ENCODE assay signal across 12 cellular contexts in genomic region chr7:50404392-50404791, GRCh38. TPM values are rescaled to one million over a fixed set of nuclear protein-coding genes. Genes with fewer than 3 reads are reported as not detected.
DNase-seq lines count a peak whose midpoint lies in the region; ATAC-seq, FAIRE-seq and TF ChIP-seq lines count a peak whose summit lies in the region.
"Had no signal": no experiment of that assay in that cellular context is flagged by ENCODE, and none has a peak within 500 bp of the region (broad histone marks: within the 10 kb centered on the region; RNA-seq: fewer than 3 reads in every experiment).

No MANE protein-coding gene starts in this region.

- no peaks in the 10 kb centered on the region for H3K27me3 Mint-ChIP-seq in activated T-cell treated with anti-CD3 and anti-CD28 coated beads, Interleukin-2, amount 50 U/mL, for 24 hours
- no peaks in the 10 kb centered on the region for H3K27me3 Mint-ChIP-seq in activated T-cell treated with anti-CD3 and anti-CD28 coated beads, Interleukin-2, amount 50 U/mL, for 4 hours (ENCODE audit: low read depth)

- FAIRE-seq in GM12878 (lab: Jason Lieb, UNC), result no peak
- no peak for FAIRE-seq in pancreas (lab: Jason Lieb, UNC)

- ATAC-seq in activated T-cell treated with anti-CD3 and anti-CD28 coated beads, Interleukin-2, amount 50 U/mL, for 4 hours, result no peak
- ATAC-seq in GM12878 (0 out of 3 replicates have a peak, but pooled peaks have one; percentile 17), pancreas (no peak)

- WGBS in GM12878 (ENCODE audit: insufficient coverage, insufficient replicate concordance, low lambda C conversion rate, missing lambda C conversion rate), result 58% methylated on average over 7 of the region's 7 CpGs
- 76 to 86% (median 79%) methylated on average over 7 of the region's 7 CpGs for WGBS in spleen, 5 donors
- 66 to 67% methylated on average over 7 of the region's 7 CpGs for WGBS in pancreas, 2 donors

- intact Hi-C loops in GM12878 (cut with micrococcal nuclease; ENCODE audit: unreplicated experiment), result no loop called here
- intact Hi-C loops in spleen (cut with DNase I; ENCODE audit: low total_unique reads), result no loop called here
- intact Hi-C loops in tibial artery (cut with DNase I; ENCODE audit: low total_unique reads), result no loop called here
- intact Hi-C loops in pancreas (cut with DNase I), result no loop called here

- TF ChIP-seq CTCF in MM.1S (IDR thresholded peaks at IDR 0.05; ENCODE audit: low read length) (0 out of 2 replicates have a peak, but pooled peaks have one; percentile 7), GM12878 (IDR thresholded peaks at IDR 0.05 in 2 of 3, conservative IDR thresholded peaks at IDR 0.05 in 1 of 3; ENCODE audit: control insufficient read depth in 2 of 3, extremely low read depth in 1 of 3, insufficient read depth in 1 of 3, low read depth in 3 of 3, low read length in 3 of 3) (peak in 2 of 3 experiments; percentile 23 to 26; a peak in 2 of 6 replicates), spleen (IDR thresholded peaks at IDR 0.05 in 8 of 11, conservative IDR thresholded peaks at IDR 0.05 in 3 of 11) (no peak), tibial artery (IDR thresholded peaks at IDR 0.05) (no peak), pancreas (IDR thresholded peaks at IDR 0.05) (no peak)

- SMC1A ChIA-PET in GM12878 (lab: Charles Lee; ENCODE audit: uncharacterized antibody, unreplicated experiment), result interaction anchor here (5.1 kb wide), 1 partner anchor 12 kb away, joined by 28 read pairs; no protein-coding TSS in a partner anchor

- no TSS peak for BruUV-seq in GM12878 (replicated peaks; lab: Mats Ljungman, UMichigan)

- H4K20me1 ChIP-seq in MM.1S (ENCODE audit: insufficient read depth, low read length) (no peaks in the 10 kb centered on the region), GM12878 (ENCODE audit: control insufficient read depth, insufficient read depth) (no peaks in the 10 kb centered on the region)

- H3F3A ChIP-seq in MM.1S (ENCODE audit: insufficient read depth, low read length), result no peaks in the 10 kb centered on the region; the same call in 1 of the 2 replicates

- no peaks in the 10 kb centered on the region for H3K9me3 ChIP-seq in MM.1S (replicated peaks; ENCODE audit: insufficient read depth, low read length)
- no peaks in the 10 kb centered on the region; the same call in 2 of the 3 replicates for H3K9me3 ChIP-seq in GM12878 (replicated peaks; ENCODE audit: control insufficient read depth, insufficient read depth, low read length)
- H3K9me3 ChIP-seq in spleen, result no peaks in the 10 kb centered on the region
- H3K9me3 ChIP-seq in tibial artery, result no peaks in the 10 kb centered on the region
- H3K9me3 ChIP-seq in pancreas, result no peaks in the 10 kb centered on the region
- H3K9me3 ChIP-seq: breast epithelium had no signal

- no peak overlapping the region for H2AFZ ChIP-seq in MM.1S (ENCODE audit: low read length)
- no peak overlapping the region for H2AFZ ChIP-seq in GM12878 (ENCODE audit: control insufficient read depth, low read depth, low read length)

- no peak overlapping the region for H3K4me3 Mint-ChIP-seq in activated T-cell treated with anti-CD3 and anti-CD28 coated beads, Interleukin-2, amount 50 U/mL, for 24 hours
- H3K4me3 Mint-ChIP-seq in activated T-cell treated with anti-CD3 and anti-CD28 coated beads, Interleukin-2, amount 50 U/mL, for 4 hours, result no peak overlapping the region
- H3K4me3 Mint-ChIP-seq: T-helper 2 cell treated with Interferon-gamma antibody and Interleukin-4, amounts not matched to agents 5 μg/mL and 100 μg/mL, for 36 hours; type B pancreatic cell had no signal

- TF ChIP-seq POLR2A in GM12878 (IDR thresholded peaks at IDR 0.05; ENCODE audit: low read depth, low read length) (no peak), spleen (IDR thresholded peaks at IDR 0.05) (no peak)

- no peak for DNase-seq in activated T-cell treated with anti-CD3 and anti-CD28 coated beads, Interleukin-2, amount 50 U/mL, for 24 hours
- no peak for DNase-seq in activated T-cell treated with anti-CD3 and anti-CD28 coated beads, Interleukin-2, amount 50 U/mL, for 4 hours
- DNase-seq in MM.1S, result no peak
- no peak for DNase-seq in GM12878 (ENCODE audit: low read depth, low spot score)
- DNase-seq in spleen, result no peak
- no peak for DNase-seq in effector CD8-positive, alpha-beta T cell (lab: John Stamatoyannopoulos, UW)
- no peak for DNase-seq in tibial artery
- no peak for DNase-seq in pancreas
- DNase-seq: NCI-H187 treated with DMSO at 0.1 percent for 48 hours had no signal

- H3K9me3 Mint-ChIP-seq in activated T-cell treated with anti-CD3 and anti-CD28 coated beads, Interleukin-2, amount 50 U/mL, for 24 hours, result no peaks in the 10 kb centered on the region
- no peaks in the 10 kb centered on the region for H3K9me3 Mint-ChIP-seq in activated T-cell treated with anti-CD3 and anti-CD28 coated beads, Interleukin-2, amount 50 U/mL, for 4 hours
- H3K9me3 Mint-ChIP-seq: T-helper 2 cell treated with Interferon-gamma antibody and Interleukin-4, amounts not matched to agents 5 μg/mL and 100 μg/mL, for 36 hours; type B pancreatic cell had no signal

- in situ Hi-C loops in GM12878 (cut with MboI), result no loop called here

- H3K36me3 Mint-ChIP-seq in activated T-cell treated with anti-CD3 and anti-CD28 coated beads, Interleukin-2, amount 50 U/mL, for 24 hours (ENCODE audit: low read depth), result peaks cover 64% of the 10 kb centered on the region
- peaks cover 53% of the 10 kb centered on the region for H3K36me3 Mint-ChIP-seq in activated T-cell treated with anti-CD3 and anti-CD28 coated beads, Interleukin-2, amount 50 U/mL, for 4 hours (ENCODE audit: insufficient read depth)
- H3K36me3 Mint-ChIP-seq: type B pancreatic cell had no signal

- H3K4me2 ChIP-seq in MM.1S (ENCODE audit: low read depth, low read length) (no peak overlapping the region), GM12878 (ENCODE audit: control insufficient read depth, insufficient read depth) (no peak overlapping the region)

- no peak for TF ChIP-seq RAD21 in GM12878 (IDR thresholded peaks at IDR 0.05; ENCODE audit: insufficient read depth, low read depth, low read length)

- H3K27ac Mint-ChIP-seq in activated T-cell treated with anti-CD3 and anti-CD28 coated beads, Interleukin-2, amount 50 U/mL, for 24 hours, result peak overlapping the region; percentile 70
- H3K27ac Mint-ChIP-seq: type B pancreatic cell had no signal

- H3K27ac ChIP-seq in MM.1S (ENCODE audit: low read length), result no peak overlapping the region
- no peak overlapping the region for H3K27ac ChIP-seq in GM12878 (ENCODE audit: control insufficient read depth, insufficient read depth)
- peak overlapping the region in 7 of 8 donors; percentile 31 to 89 (median 74) for H3K27ac ChIP-seq in spleen
- no peak overlapping the region for H3K27ac ChIP-seq in tibial artery
- no peak overlapping the region for H3K27ac ChIP-seq in pancreas
- H3K27ac ChIP-seq: breast epithelium had no signal

- no peaks in the 10 kb centered on the region for H3K9me2 ChIP-seq in MM.1S (replicated peaks; ENCODE audit: insufficient read depth, low read length)

- peaks cover 93% of the 10 kb centered on the region for H3K4me1 Mint-ChIP-seq in activated T-cell treated with anti-CD3 and anti-CD28 coated beads, Interleukin-2, amount 50 U/mL, for 24 hours (ENCODE audit: low read depth)
- H3K4me1 Mint-ChIP-seq in activated T-cell treated with anti-CD3 and anti-CD28 coated beads, Interleukin-2, amount 50 U/mL, for 4 hours (ENCODE audit: low read depth), result peaks cover 85% of the 10 kb centered on the region

- no peaks in the 10 kb centered on the region; the same call in 1 of the 2 replicates for H3K79me2 ChIP-seq in MM.1S (ENCODE audit: low read length)
- H3K79me2 ChIP-seq in GM12878 (ENCODE audit: control insufficient read depth, insufficient read depth, low read length), result no peaks in the 10 kb centered on the region

- peaks cover 11% of the 10 kb centered on the region for H3K36me3 ChIP-seq in MM.1S (replicated peaks; ENCODE audit: insufficient read depth, low read length)
- peaks cover 13 to 16% of the 10 kb centered on the region in 2 experiments; a peak in 3 of 4 replicates for H3K36me3 ChIP-seq in GM12878 (ENCODE audit: control insufficient read depth in 2 of 2, insufficient read depth in 2 of 2, low read length in 1 of 2)
- peaks cover 0 to 58% (median 36%) of the 10 kb centered on the region in 6 donors for H3K36me3 ChIP-seq in spleen
- H3K36me3 ChIP-seq in tibial artery, result no peaks in the 10 kb centered on the region
- H3K36me3 ChIP-seq in pancreas, result no peaks in the 10 kb centered on the region
- H3K36me3 ChIP-seq: breast epithelium had no signal

- H3K4me1 ChIP-seq in MM.1S (ENCODE audit: low read length) (no peaks in the 10 kb centered on the region), GM12878 (ENCODE audit: control insufficient read depth, insufficient read depth, low read length) (peaks cover 45% of the 10 kb centered on the region), spleen (peaks cover 16 to 96% (median 51%) of the 10 kb centered on the region in 6 donors), tibial artery (no peaks in the 10 kb centered on the region), pancreas (no peaks in the 10 kb centered on the region)
- H3K4me1 ChIP-seq: breast epithelium had no signal

- RAD21 ChIA-PET in GM12878 (lab: Charles Lee; ENCODE audit: unreplicated experiment), result interaction anchor here (1.0 to 1.2 kb wide), 2 partner anchors 9 to 14 kb away, joined by 3 read pairs; no protein-coding TSS in a partner anchor

- H3K9ac ChIP-seq in MM.1S (ENCODE audit: low read length), result no peak overlapping the region
- no peak overlapping the region for H3K9ac ChIP-seq in GM12878 (ENCODE audit: control insufficient read depth, insufficient read depth, low read length)

- CTCF ChIA-PET in GM12878 (lab: Yijun Ruan, JAX), result interaction anchor here (3.6 kb wide), 1 partner anchor 13 kb away, joined by 21 read pairs; no protein-coding TSS in a partner anchor

- H3K4me3 ChIP-seq in MM.1S (ENCODE audit: low read length) (no peak overlapping the region), GM12878 (no peak overlapping the region), spleen (no peak overlapping the region), tibial artery (no peak overlapping the region), pancreas (no peak overlapping the region)
- H3K4me3 ChIP-seq: breast epithelium had no signal

- TF ChIP-seq EP300 in GM12878 (IDR thresholded peaks at IDR 0.05; ENCODE audit: borderline replicate concordance in 1 of 2, control insufficient read depth in 1 of 2, low read depth in 2 of 2, low read length in 2 of 2), result no peak

- no peaks in the 10 kb centered on the region for H3K27me3 ChIP-seq in MM.1S (replicated peaks; ENCODE audit: insufficient read depth, low read length)
- H3K27me3 ChIP-seq in GM12878 (replicated peaks in 1 of 2; ENCODE audit: control insufficient read depth in 2 of 2, insufficient read depth in 2 of 2, low read length in 1 of 2), result no peaks in the 10 kb centered on the region
- peaks cover 0 to 17% (median 0%) of the 10 kb centered on the region in 7 donors for H3K27me3 ChIP-seq in spleen (replicated peaks in 1 of 7)
- peaks cover 0 to 41% of the 10 kb centered on the region in 2 donors for H3K27me3 ChIP-seq in tibial artery
- H3K27me3 ChIP-seq in pancreas, result peaks cover 0 to 6% (median 0%) of the 10 kb centered on the region in 4 donors

- POLR2A ChIA-PET in GM12878 (lab: Charles Lee), result no interaction called here

RNA-seq across cellular contexts. Expression of gene FIGNL1, which starts 45.8 kb away (rescaled TPM):
- 10 to 100 TPM; 27.9 to 40.7 (median 35.1) TPM for total RNA-seq in activated T-cell treated with anti-CD3 and anti-CD28 coated beads, Interleukin-2, amount 50 U/mL, for 4 hours
- total RNA-seq in GM12878 (2013; cell fraction: nucleolus; rRNA removed), result 53.5 and 53.8 TPM in 2 replicates
- total RNA-seq in GM12878 (2014; rRNA removed) (28.2 and 37.3 TPM in 2 replicates), GM12878 (2014; rRNA removed; fragmentation: Illumina TruSeq; extraction: Trizol) (35.9 and 36.1 TPM in 2 replicates), GM12878 (2021) (19.4 and 25.5 TPM in 2 replicates), spleen (10 to 100 TPM in 5 of 7 donors, 1 to 10 TPM in 2; 8.6 to 22.5 (median 14.4) TPM), pancreas (1 to 10 TPM; 1.3 to 3.5 (median 2.4) TPM)
- 14.3 TPM for polyA plus RNA-seq in GM12878 (2011; ENCODE audit: low read depth)
- polyA plus RNA-seq in GM12878 (2011; rRNA removed) (36.9 and 51.6 TPM in 2 replicates), GM12878 (2014; fragmentation: Illumina TruSeq; extraction: Trizol) (29.3 and 41.5 TPM in 2 replicates), GM12878 (2014; fragmentation: Nextera tagmentation; extraction: Ambion mirVana) (10 to 100 TPM; 11.5 to 11.6 TPM), GM12878 (2014; rRNA removed) (21.1 and 28.8 TPM in 2 replicates), GM12878 (2016; fragmentation: Nextera tagmentation; extraction: Ambion mirVana) (10 to 100 TPM; 35.9 to 37.4 TPM), spleen (1 to 10 TPM; 5.0 to 9.3 (median 6.4) TPM), pancreas (1 to 10 TPM; 2.9 to 4.1 TPM)
- 20.3 and 20.6 TPM in 2 replicates for polyA plus RNA-seq in GM12878 (2011; cell fraction: cytosol; rRNA removed)
- 21.8 and 22.5 TPM in 2 replicates for polyA plus RNA-seq in GM12878 (2011; cell fraction: nucleus; rRNA removed)
- polyA plus RNA-seq in GM12878 (2012), result 15.4 and 18.7 TPM in 2 replicates
- polyA minus RNA-seq in GM12878 (2011; rRNA and poly(A)+ RNA removed), result 30.5 and 42.4 TPM in 2 replicates
- polyA minus RNA-seq in GM12878 (2011; cell fraction: cytosol; rRNA and poly(A)+ RNA removed), result 15.1 and 16.1 TPM in 2 replicates
- 18.1 and 23.3 TPM in 2 replicates for polyA minus RNA-seq in GM12878 (2011; cell fraction: nucleus; rRNA and poly(A)+ RNA removed)

Comparison
In these comparisons a context has a peak if more than half of its experiments do, and no peak if none do; other contexts are left out.
1. H3K27ac ChIP-seq: peak in spleen (7 of 8); none in MM.1S (single experiment), GM12878 (single experiment), tibial artery (0 of 2) and pancreas (0 of 4).
2. CTCF ChIP-seq: peak in MM.1S (single experiment) and GM12878 (2 of 3); none in spleen (0 of 11), tibial artery (0 of 2) and pancreas (0 of 4).